ENCODE assay signal across 24 cellular contexts in genomic region chr1:59223943-59224639, GRCh38.
DNase-seq lines count a peak whose midpoint lies in the region; ATAC-seq, FAIRE-seq and TF ChIP-seq lines count a peak whose summit lies in the region.
"Had no signal": no experiment of that assay in that cellular context is flagged by ENCODE, and none has a peak within 500 bp of the region (broad histone marks: within the 10 kb centered on the region; RNA-seq: fewer than 3 reads in every experiment).

No MANE protein-coding gene starts in this region.

- DNase-seq in left ventricle myocardium inferior (no peak), left cardiac atrium (no peak), bronchial epithelial cell (ENCODE audit: low read depth) (no peak), type B pancreatic cell (ENCODE audit: extremely low spot score, unreplicated experiment) (no peak), putamen (ENCODE audit: low spot score) (no peak), caudate nucleus (lab: John Stamatoyannopoulos, UW) (no peak), kidney tubule cell (ENCODE audit: low spot score) (no peak)
- DNase-seq: activated CD4-positive, alpha-beta memory T cell treated with anti-CD3 and anti-CD28 coated beads, Interleukin-2, amount 10 ng/mL, durations not matched to agents 7 days and 5 days; activated CD4-positive, CD25-positive, alpha-beta regulatory T cell; activated gamma-delta T cell; activated T-cell treated with anti-CD3 and anti-CD28 coated beads for 4 hours; EL; foreskin melanocyte; H9; islet precursor cell; mammary epithelial cell; naive thymus-derived CD4-positive, alpha-beta T cell; NCI-H1436 treated with DMSO at 0.1 percent for 48 hours; NCI-H524; SK-N-SH; uterus had no signal

- H3K27me3 ChIP-seq in left ventricle myocardium inferior (ENCODE audit: low read depth) (no peaks in the 10 kb centered on the region), bronchial epithelial cell (ENCODE audit: control insufficient read depth, insufficient read depth, low read length) (no peaks in the 10 kb centered on the region), liver (ENCODE audit: control insufficient read depth in 4 of 4, insufficient read depth in 4 of 4, low read length in 3 of 4) (no peaks in the 10 kb centered on the region)
- H3K27me3 ChIP-seq: adrenal gland, BLaER1, uterus had no signal

- peak overlapping the region; percentile 32 for H3K27ac Mint-ChIP-seq in type B pancreatic cell
- H3K27ac Mint-ChIP-seq: activated CD4-positive, alpha-beta memory T cell treated with anti-CD3 and anti-CD28 coated beads, Interleukin-2, amount 10 ng/mL, durations not matched to agents 7 days and 5 days; H9; naive thymus-derived CD4-positive, alpha-beta T cell had no signal

- WGBS in liver, result 69% methylated on average over 3 of the region's 3 CpGs

- peaks cover 4% of the 10 kb centered on the region for H3K9me3 Mint-ChIP-seq in type B pancreatic cell
- H3K9me3 Mint-ChIP-seq: activated CD4-positive, alpha-beta memory T cell treated with anti-CD3 and anti-CD28 coated beads, Interleukin-2, amount 10 ng/mL, durations not matched to agents 7 days and 5 days; H9 had no signal

- H3K27me3 Mint-ChIP-seq in type B pancreatic cell, result no peaks in the 10 kb centered on the region
- H3K27me3 Mint-ChIP-seq: activated CD4-positive, alpha-beta memory T cell treated with anti-CD3 and anti-CD28 coated beads, Interleukin-2, amount 10 ng/mL, durations not matched to agents 7 days and 5 days; naive thymus-derived CD4-positive, alpha-beta T cell had no signal

- H3K36me3 Mint-ChIP-seq in type B pancreatic cell, result no peaks in the 10 kb centered on the region
- H3K36me3 Mint-ChIP-seq: naive thymus-derived CD4-positive, alpha-beta T cell had no signal

- H3K4me1 ChIP-seq in left ventricle myocardium inferior, result peaks cover 7% of the 10 kb centered on the region
- H3K4me1 ChIP-seq in liver (ENCODE audit: control insufficient read depth in 4 of 4, insufficient read depth in 4 of 4, low read length in 3 of 4), result peaks cover 0 to 4% (median 3%) of the 10 kb centered on the region in 4 donors
- H3K4me1 ChIP-seq: uterus had no signal

- FAIRE-seq in bronchial epithelial cell (lab: Jason Lieb, UNC), result peak; percentile 82

- H3K9me3 ChIP-seq in left ventricle myocardium inferior (replicated peaks) (no peaks in the 10 kb centered on the region), liver (ENCODE audit: control insufficient read depth in 4 of 4, low read length in 3 of 4) (no peaks in the 10 kb centered on the region)
- H3K9me3 ChIP-seq: adrenal gland, BLaER1, SK-N-SH, uterus had no signal

- H3K27ac ChIP-seq in left ventricle myocardium inferior (replicated peaks), result peak overlapping the region; percentile 44
- no peak overlapping the region for H3K27ac ChIP-seq in liver (ENCODE audit: low read depth in 1 of 2, low read length in 2 of 2)
- H3K27ac ChIP-seq in caudate nucleus (ENCODE audit: low read depth, low read length), result no peak overlapping the region
- H3K27ac ChIP-seq: BLaER1, uterus had no signal

- H3K36me3 ChIP-seq in left ventricle myocardium inferior (no peaks in the 10 kb centered on the region), bronchial epithelial cell (ENCODE audit: control insufficient read depth, insufficient read depth, low read length) (no peaks in the 10 kb centered on the region), liver (ENCODE audit: control insufficient read depth in 4 of 4, insufficient read depth in 3 of 4, low read depth in 1 of 4, low read length in 3 of 4) (no peaks in the 10 kb centered on the region)
- H3K36me3 ChIP-seq: adrenal gland, BLaER1, uterus had no signal

- peaks cover 8% of the 10 kb centered on the region for H3K4me1 Mint-ChIP-seq in type B pancreatic cell (ENCODE audit: unreplicated experiment)
- H3K4me1 Mint-ChIP-seq: activated CD4-positive, alpha-beta memory T cell treated with anti-CD3 and anti-CD28 coated beads, Interleukin-2, amount 10 ng/mL, durations not matched to agents 7 days and 5 days had no signal

- no peak for TF ChIP-seq CTCF in left ventricle myocardium inferior (IDR thresholded peaks at IDR 0.05; ENCODE audit: borderline replicate concordance)
- TF ChIP-seq CTCF in bronchial epithelial cell (IDR thresholded peaks at IDR 0.05; ENCODE audit: insufficient read depth, low read length, severe bottlenecking), result no peak
- no peak for TF ChIP-seq CTCF in liver (IDR thresholded peaks at IDR 0.05; ENCODE audit: low read depth, low read length, missing input control)
- no peak for TF ChIP-seq CTCF in type B pancreatic cell (conservative IDR thresholded peaks at IDR 0.05)

- H3K9ac ChIP-seq in liver (ENCODE audit: low read depth in 1 of 2, low read length in 2 of 2), result no peak overlapping the region
- H3K9ac ChIP-seq: BLaER1, SK-N-SH had no signal

- ATAC-seq in left cardiac atrium, result no peak
- ATAC-seq: naive thymus-derived CD4-positive, alpha-beta T cell had no signal

- intact Hi-C loops in left ventricle myocardium inferior (cut with micrococcal nuclease), result no loop called here
- intact Hi-C loops in left cardiac atrium (cut with DNase I), result no loop called here

- TF ChIP-seq RAD21 in liver (IDR thresholded peaks at IDR 0.05), result no peak

- H3K4me3 Mint-ChIP-seq in type B pancreatic cell, result no peak overlapping the region
- H3K4me3 Mint-ChIP-seq: activated CD4-positive, alpha-beta memory T cell treated with anti-CD3 and anti-CD28 coated beads, Interleukin-2, amount 10 ng/mL, durations not matched to agents 7 days and 5 days; H9; naive thymus-derived CD4-positive, alpha-beta T cell had no signal

- H3K4me3 ChIP-seq in left ventricle myocardium inferior (no peak overlapping the region), bronchial epithelial cell (ENCODE audit: low read depth, low read length) (no peak overlapping the region), liver (ENCODE audit: low read depth in 1 of 3, low read length in 3 of 3) (no peak overlapping the region)
- H3K4me3 ChIP-seq: adrenal gland, BLaER1, uterus had no signal

TF ChIP-seq in liver, 16 proteins besides CTCF, POLR2A, EP300 and RAD21:
- TF ChIP-seq, protein P1, sequence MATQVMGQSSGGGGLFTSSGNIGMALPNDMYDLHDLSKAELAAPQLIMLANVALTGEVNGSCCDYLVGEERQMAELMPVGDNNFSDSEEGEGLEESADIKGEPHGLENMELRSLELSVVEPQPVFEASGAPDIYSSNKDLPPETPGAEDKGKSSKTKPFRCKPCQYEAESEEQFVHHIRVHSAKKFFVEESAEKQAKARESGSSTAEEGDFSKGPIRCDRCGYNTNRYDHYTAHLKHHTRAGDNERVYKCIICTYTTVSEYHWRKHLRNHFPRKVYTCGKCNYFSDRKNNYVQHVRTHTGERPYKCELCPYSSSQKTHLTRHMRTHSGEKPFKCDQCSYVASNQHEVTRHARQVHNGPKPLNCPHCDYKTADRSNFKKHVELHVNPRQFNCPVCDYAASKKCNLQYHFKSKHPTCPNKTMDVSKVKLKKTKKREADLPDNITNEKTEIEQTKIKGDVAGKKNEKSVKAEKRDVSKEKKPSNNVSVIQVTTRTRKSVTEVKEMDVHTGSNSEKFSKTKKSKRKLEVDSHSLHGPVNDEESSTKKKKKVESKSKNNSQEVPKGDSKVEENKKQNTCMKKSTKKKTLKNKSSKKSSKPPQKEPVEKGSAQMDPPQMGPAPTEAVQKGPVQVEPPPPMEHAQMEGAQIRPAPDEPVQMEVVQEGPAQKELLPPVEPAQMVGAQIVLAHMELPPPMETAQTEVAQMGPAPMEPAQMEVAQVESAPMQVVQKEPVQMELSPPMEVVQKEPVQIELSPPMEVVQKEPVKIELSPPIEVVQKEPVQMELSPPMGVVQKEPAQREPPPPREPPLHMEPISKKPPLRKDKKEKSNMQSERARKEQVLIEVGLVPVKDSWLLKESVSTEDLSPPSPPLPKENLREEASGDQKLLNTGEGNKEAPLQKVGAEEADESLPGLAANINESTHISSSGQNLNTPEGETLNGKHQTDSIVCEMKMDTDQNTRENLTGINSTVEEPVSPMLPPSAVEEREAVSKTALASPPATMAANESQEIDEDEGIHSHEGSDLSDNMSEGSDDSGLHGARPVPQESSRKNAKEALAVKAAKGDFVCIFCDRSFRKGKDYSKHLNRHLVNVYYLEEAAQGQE (IDR thresholded peaks at IDR 0.05), result no peak
- TF ChIP-seq, protein P2, sequence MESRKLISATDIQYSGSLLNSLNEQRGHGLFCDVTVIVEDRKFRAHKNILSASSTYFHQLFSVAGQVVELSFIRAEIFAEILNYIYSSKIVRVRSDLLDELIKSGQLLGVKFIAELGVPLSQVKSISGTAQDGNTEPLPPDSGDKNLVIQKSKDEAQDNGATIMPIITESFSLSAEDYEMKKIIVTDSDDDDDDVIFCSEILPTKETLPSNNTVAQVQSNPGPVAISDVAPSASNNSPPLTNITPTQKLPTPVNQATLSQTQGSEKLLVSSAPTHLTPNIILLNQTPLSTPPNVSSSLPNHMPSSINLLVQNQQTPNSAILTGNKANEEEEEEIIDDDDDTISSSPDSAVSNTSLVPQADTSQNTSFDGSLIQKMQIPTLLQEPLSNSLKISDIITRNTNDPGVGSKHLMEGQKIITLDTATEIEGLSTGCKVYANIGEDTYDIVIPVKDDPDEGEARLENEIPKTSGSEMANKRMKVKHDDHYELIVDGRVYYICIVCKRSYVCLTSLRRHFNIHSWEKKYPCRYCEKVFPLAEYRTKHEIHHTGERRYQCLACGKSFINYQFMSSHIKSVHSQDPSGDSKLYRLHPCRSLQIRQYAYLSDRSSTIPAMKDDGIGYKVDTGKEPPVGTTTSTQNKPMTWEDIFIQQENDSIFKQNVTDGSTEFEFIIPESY (IDR thresholded peaks at IDR 0.05), result no peak
- TF ChIP-seq, protein P3, sequence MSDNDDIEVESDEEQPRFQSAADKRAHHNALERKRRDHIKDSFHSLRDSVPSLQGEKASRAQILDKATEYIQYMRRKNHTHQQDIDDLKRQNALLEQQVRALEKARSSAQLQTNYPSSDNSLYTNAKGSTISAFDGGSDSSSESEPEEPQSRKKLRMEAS (IDR thresholded peaks at IDR 0.05), result no peak
- peak in 1 of 2 donors; percentile 47 for TF ChIP-seq RXRA (IDR thresholded peaks at IDR 0.05)
- peak; percentile 31 for TF ChIP-seq SP1 (IDR thresholded peaks at IDR 0.05)
- no peak for TF ChIP-seq GABPA (IDR thresholded peaks at IDR 0.05 in 1 of 2, conservative IDR thresholded peaks at IDR 0.05 in 1 of 2)
- peak; percentile 93 for TF ChIP-seq NR2F2 (IDR thresholded peaks at IDR 0.05)
- no peak for TF ChIP-seq HNF4G (IDR thresholded peaks at IDR 0.05)
- TF ChIP-seq HNF4A (conservative IDR thresholded peaks at IDR 0.05), result no peak
- TF ChIP-seq, protein P4, sequence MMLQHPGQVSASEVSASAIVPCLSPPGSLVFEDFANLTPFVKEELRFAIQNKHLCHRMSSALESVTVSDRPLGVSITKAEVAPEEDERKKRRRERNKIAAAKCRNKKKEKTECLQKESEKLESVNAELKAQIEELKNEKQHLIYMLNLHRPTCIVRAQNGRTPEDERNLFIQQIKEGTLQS (IDR thresholded peaks at IDR 0.05), result no peak
- no peak for TF ChIP-seq FOXA2 (IDR thresholded peaks at IDR 0.05)
- TF ChIP-seq YY1 (IDR thresholded peaks at IDR 0.05), result no peak
